In the genomic region with DNA sequence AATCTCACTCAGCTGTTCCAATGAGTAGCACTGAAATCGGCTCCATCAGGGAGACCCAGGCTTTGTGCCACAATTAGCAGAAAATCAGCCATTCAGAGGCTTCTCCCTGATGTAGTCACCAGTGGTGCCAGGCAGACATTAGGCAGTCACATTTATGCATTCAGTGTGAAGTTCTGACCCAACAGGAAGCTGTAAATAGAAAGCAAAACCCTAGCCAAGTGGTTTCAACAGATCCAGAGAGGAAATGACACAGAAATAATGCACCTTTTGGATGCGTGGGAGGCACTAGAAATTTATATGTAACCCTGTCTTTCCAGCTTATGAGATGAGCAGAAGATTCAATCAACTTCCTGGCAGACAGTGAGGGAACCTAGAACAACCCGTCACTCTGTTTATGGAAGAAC, we compare ENCODE assay signal across 9 cellular contexts.
DNase-seq lines count a peak whose midpoint lies in the region; ATAC-seq and TF ChIP-seq lines count a peak whose summit lies in the region.
"Had no signal": no experiment of that assay in that cellular context is flagged by ENCODE, and none has a peak within 500 bp of the region (broad histone marks: within the 10 kb centered on the region; RNA-seq: fewer than 3 reads in every experiment).

No MANE protein-coding gene starts in this region.

- WGBS in esophagus muscularis mucosa = 26% methylated on average over 3 of the region's 3 CpGs

- no peak overlapping the region for H3K4me3 Mint-ChIP-seq in activated CD8-positive, alpha-beta T cell treated with anti-CD3 and anti-CD28 coated beads, Interleukin-2, amount 10 ng/mL, durations not matched to agents 7 days and 5 days
- H3K4me3 Mint-ChIP-seq: activated naive CD8-positive, alpha-beta T cell treated with anti-CD3 and anti-CD28 coated beads, Interleukin-2, amount 10 ng/mL, durations not matched to agents 7 days and 5 days had no signal

- no peaks in the 10 kb centered on the region for H3K36me3 Mint-ChIP-seq in activated CD8-positive, alpha-beta T cell treated with anti-CD3 and anti-CD28 coated beads, Interleukin-2, amount 10 ng/mL, durations not matched to agents 7 days and 5 days (ENCODE audit: low read depth)
- H3K36me3 Mint-ChIP-seq: activated naive CD8-positive, alpha-beta T cell treated with anti-CD3 and anti-CD28 coated beads, Interleukin-2, amount 10 ng/mL, durations not matched to agents 7 days and 5 days had no signal

- H3K27ac Mint-ChIP-seq in activated CD8-positive, alpha-beta T cell treated with anti-CD3 and anti-CD28 coated beads, Interleukin-2, amount 10 ng/mL, durations not matched to agents 7 days and 5 days = no peak overlapping the region
- H3K27ac Mint-ChIP-seq: activated naive CD8-positive, alpha-beta T cell treated with anti-CD3 and anti-CD28 coated beads, Interleukin-2, amount 10 ng/mL, durations not matched to agents 7 days and 5 days had no signal

- CTCF ChIA-PET in activated CD8-positive, alpha-beta T cell treated with anti-CD3 and anti-CD28 coated beads, Interleukin-2, amount 10 ng/mL, durations not matched to agents 7 days and 5 days (lab: Charles Lee) = no interaction called here

- DNase-seq in C1 segment of cervical spinal cord (lab: John Stamatoyannopoulos, UW) (peak in 10 of 14 donors; percentile 8 to 54 (median 42)), MG63 (peak; percentile 76), esophagus muscularis mucosa (ENCODE audit: extremely low spot score) (no peak), 8988T (no peak), NCI-H1694 (lab: John Stamatoyannopoulos, UW) (no peak)
- DNase-seq in activated CD8-positive, alpha-beta T cell treated with anti-CD3 and anti-CD28 coated beads, Interleukin-2, amount 10 ng/mL, durations not matched to agents 7 days and 5 days = no peak
- DNase-seq: activated naive CD8-positive, alpha-beta T cell treated with anti-CD3 and anti-CD28 coated beads, Interleukin-2, amount 10 ng/mL, durations not matched to agents 7 days and 5 days had no signal

- H3K9ac ChIP-seq in skeletal muscle satellite cell (ENCODE audit: low read depth, low read length) = peak overlapping the region; percentile 12

- peak; percentile 87 for ATAC-seq in GM19467 (IDR thresholded peaks at IDR 0.05; ENCODE audit: unreplicated experiment)
- no peak for ATAC-seq in activated CD8-positive, alpha-beta T cell treated with anti-CD3 and anti-CD28 coated beads, Interleukin-2, amount 10 ng/mL, durations not matched to agents 7 days and 5 days

- peak overlapping the region; percentile 77 to 86 (median 82) for H3K27ac ChIP-seq in esophagus muscularis mucosa (replicated peaks in 1 of 4)

- H3K27me3 Mint-ChIP-seq in activated CD8-positive, alpha-beta T cell treated with anti-CD3 and anti-CD28 coated beads, Interleukin-2, amount 10 ng/mL, durations not matched to agents 7 days and 5 days (ENCODE audit: low read depth) = no peaks in the 10 kb centered on the region
- H3K27me3 Mint-ChIP-seq: activated naive CD8-positive, alpha-beta T cell treated with anti-CD3 and anti-CD28 coated beads, Interleukin-2, amount 10 ng/mL, durations not matched to agents 7 days and 5 days had no signal

- no peak for TF ChIP-seq CTCF in esophagus muscularis mucosa (IDR thresholded peaks at IDR 0.05)

- H3K9me3 ChIP-seq in MG63 = peaks cover 3% of the 10 kb centered on the region; the same call in 1 of the 2 replicates
- no peaks in the 10 kb centered on the region for H3K9me3 ChIP-seq in esophagus muscularis mucosa
- no peaks in the 10 kb centered on the region for H3K9me3 ChIP-seq in skeletal muscle satellite cell (replicated peaks; ENCODE audit: low read length)

- H3K4me1 Mint-ChIP-seq in activated CD8-positive, alpha-beta T cell treated with anti-CD3 and anti-CD28 coated beads, Interleukin-2, amount 10 ng/mL, durations not matched to agents 7 days and 5 days (ENCODE audit: low read depth) = no peaks in the 10 kb centered on the region
- H3K4me1 Mint-ChIP-seq: activated naive CD8-positive, alpha-beta T cell treated with anti-CD3 and anti-CD28 coated beads, Interleukin-2, amount 10 ng/mL, durations not matched to agents 7 days and 5 days had no signal

- H3K36me3 ChIP-seq in MG63 (peaks cover 16% of the 10 kb centered on the region), esophagus muscularis mucosa (peaks cover 0 to 2% (median 0%) of the 10 kb centered on the region in 4 donors), skeletal muscle satellite cell (ENCODE audit: insufficient read depth, low read length) (no peaks in the 10 kb centered on the region)

- H3K4me1 ChIP-seq in esophagus muscularis mucosa (peaks cover 43 to 48% (median 45%) of the 10 kb centered on the region in 4 donors), skeletal muscle satellite cell (ENCODE audit: control insufficient read depth, insufficient read depth, low read length) (peaks cover 14% of the 10 kb centered on the region)

- H3K9me3 Mint-ChIP-seq in activated CD8-positive, alpha-beta T cell treated with anti-CD3 and anti-CD28 coated beads, Interleukin-2, amount 10 ng/mL, durations not matched to agents 7 days and 5 days (ENCODE audit: insufficient read depth) = peaks cover 12% of the 10 kb centered on the region

- no peak overlapping the region for H3K4me3 ChIP-seq in MG63
- no peak overlapping the region for H3K4me3 ChIP-seq in esophagus muscularis mucosa
- H3K4me3 ChIP-seq in skeletal muscle satellite cell (ENCODE audit: low read length) = no peak overlapping the region

- no peak for TF ChIP-seq EP300 in esophagus muscularis mucosa (IDR thresholded peaks at IDR 0.05)

- no peaks in the 10 kb centered on the region for H3K27me3 ChIP-seq in MG63
- H3K27me3 ChIP-seq in esophagus muscularis mucosa = no peaks in the 10 kb centered on the region
- no peaks in the 10 kb centered on the region for H3K27me3 ChIP-seq in skeletal muscle satellite cell (ENCODE audit: control insufficient read depth, insufficient read depth, low read length)

- no peak for TF ChIP-seq POLR2A in esophagus muscularis mucosa (IDR thresholded peaks at IDR 0.05; ENCODE audit: low read depth)

- peak overlapping the region; percentile 53 for H3K4me2 ChIP-seq in skeletal muscle satellite cell (ENCODE audit: low read length)

- intact Hi-C loops in esophagus muscularis mucosa (cut with DNase I) = no loop called here

- POLR2A ChIA-PET in activated CD8-positive, alpha-beta T cell treated with anti-CD3 and anti-CD28 coated beads, Interleukin-2, amount 10 ng/mL, durations not matched to agents 7 days and 5 days (lab: Charles Lee) = no interaction called here

Comparison
In these comparisons a context has a peak if more than half of its experiments do, and no peak if none do; other contexts are left out.
1. DNase-seq: peak in C1 segment of cervical spinal cord (10 of 14) and MG63 (single experiment); none in esophagus muscularis mucosa (single experiment), activated CD8-positive, alpha-beta T cell treated with anti-CD3 and anti-CD28 coated beads, Interleukin-2, amount 10 ng/mL, durations not matched to agents 7 days and 5 days (single experiment), 8988T (single experiment) and NCI-H1694 (single experiment).